Comparison of ENCODE assay signal across 8 cellular contexts in the genomic region with DNA sequence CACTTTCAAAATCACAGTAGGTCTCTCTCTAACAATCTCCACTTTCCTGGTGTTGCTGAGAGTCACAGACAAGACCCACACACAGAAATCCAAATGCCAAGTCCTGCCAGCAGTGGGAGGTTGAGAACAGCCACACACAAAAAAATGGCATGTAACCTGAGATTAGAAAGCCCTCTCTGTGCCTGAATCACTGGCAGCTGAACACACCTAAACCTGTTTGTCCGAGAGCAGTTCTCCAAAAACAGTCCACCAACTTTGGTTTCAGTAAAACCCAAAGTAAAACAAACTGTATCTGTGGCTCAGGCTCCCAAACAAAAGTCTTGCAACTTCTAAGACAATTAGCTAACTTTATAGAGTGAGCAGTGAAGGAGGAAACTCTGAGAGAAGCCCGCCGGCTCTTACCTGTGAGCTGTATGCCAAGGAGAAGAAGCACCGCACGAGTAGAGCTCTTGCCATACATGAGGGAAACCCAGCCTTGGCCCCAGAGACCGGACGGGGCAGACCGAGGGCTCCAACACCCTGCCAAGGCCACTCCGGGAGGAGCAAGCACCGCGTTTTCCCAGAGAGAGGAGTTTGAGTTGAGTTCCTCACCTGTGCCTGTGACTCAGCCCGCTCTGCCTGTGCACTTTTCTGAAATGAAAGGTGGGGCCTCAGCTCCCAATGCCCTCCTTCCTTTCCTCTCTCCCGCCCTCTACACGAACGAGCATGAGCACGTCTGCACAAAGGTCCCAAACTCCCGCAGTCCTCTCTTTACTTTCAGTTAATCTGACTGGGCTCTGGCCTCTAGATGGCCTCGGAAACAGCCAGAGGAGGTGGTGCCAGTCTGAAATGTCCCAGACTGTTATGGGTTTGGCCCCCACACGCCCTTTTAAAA. TPM values are rescaled to one million over a fixed set of nuclear protein-coding genes. Genes with fewer than 3 reads are reported as not detected.
DNase-seq lines count a peak whose midpoint lies in the region; ATAC-seq and TF ChIP-seq lines count a peak whose summit lies in the region.

A gene (minus strand): TSS at position 604 of the 874 bp plus-strand sequence. CDS start 144 bp downstream, at position 460.

- H3K9ac ChIP-seq in OCI-LY3 (ENCODE audit: low read length) (no peak within 1 kb of the TSS), duodenal mucosa (ENCODE audit: low read depth in 1 of 2, low read length in 2 of 2) (peak within 1 kb of the TSS; percentile 43 to 77)

- H3K36me3 ChIP-seq in OCI-LY3 (replicated peaks; ENCODE audit: low read depth, low read length) = no peaks in the 10 kb centered on the region
- H3K36me3 ChIP-seq in duodenal mucosa (ENCODE audit: control insufficient read depth in 1 of 2, insufficient read depth in 2 of 2, low read length in 2 of 2) = peaks cover 6 to 17% of the 10 kb centered on the region in 2 donors

- H4K20me1 ChIP-seq in OCI-LY3 (ENCODE audit: insufficient read depth, low read length) = no peaks in the 10 kb centered on the region

- H3K4me1 ChIP-seq in OCI-LY3 (ENCODE audit: low read length) (peaks cover 15% of the 10 kb centered on the region), duodenal mucosa (ENCODE audit: control insufficient read depth in 1 of 2, insufficient read depth in 2 of 2, low read length in 2 of 2) (peaks cover 34 to 40% of the 10 kb centered on the region in 2 donors)

- H3K27ac Mint-ChIP-seq in mesothelial cell of epicardium = peak within 1 kb of the TSS; percentile 93

- DNase-seq in H4 (ENCODE audit: low spot score) (peak; percentile 24), mesothelial cell of epicardium (ENCODE audit: low spot score in 2 of 2, unreplicated experiment in 2 of 2) (peak in 1 of 2 experiments; percentile 48), ureter (ENCODE audit: low spot score) (peak; percentile 89), amniotic stem cell (lab: John Stamatoyannopoulos, UW) (no peak), anterior cingulate cortex (lab: John Stamatoyannopoulos, UW) (no peak)

- H3K4me3 ChIP-seq in OCI-LY3 (ENCODE audit: low read length) = peak within 1 kb of the TSS; percentile 31
- H3K4me3 ChIP-seq in duodenal mucosa (ENCODE audit: low read depth in 1 of 2, low read length in 2 of 2) = peak within 1 kb of the TSS; percentile 76 to 81

- peak within 1 kb of the TSS; percentile 73 for H3K4me3 Mint-ChIP-seq in mesothelial cell of epicardium

- peaks cover 29% of the 10 kb centered on the region for H3K27me3 Mint-ChIP-seq in mesothelial cell of epicardium (ENCODE audit: low read depth)

- H3K9me3 Mint-ChIP-seq in mesothelial cell of epicardium = peaks cover 5% of the 10 kb centered on the region

- TF ChIP-seq CTCF in OCI-LY3 (IDR thresholded peaks at IDR 0.05; ENCODE audit: low read depth, low read length) (no peak), mesothelial cell of epicardium (IDR thresholded peaks at IDR 0.05; ENCODE audit: unreplicated experiment) (no peak)

- H3K4me1 Mint-ChIP-seq in mesothelial cell of epicardium = peaks cover 43% of the 10 kb centered on the region

- H3K27ac ChIP-seq in OCI-LY3 (ENCODE audit: low read length) (no peak within 1 kb of the TSS), duodenal mucosa (ENCODE audit: low read depth, low read length) (peak within 1 kb of the TSS; percentile 53)

- no peaks in the 10 kb centered on the region for H3K9me3 ChIP-seq in OCI-LY3 (ENCODE audit: insufficient read depth, low read length)
- no peaks in the 10 kb centered on the region for H3K9me3 ChIP-seq in duodenal mucosa (ENCODE audit: control insufficient read depth in 1 of 2, low read length in 2 of 2)

- peak within 1 kb of the TSS; percentile 55 for H3K4me2 ChIP-seq in OCI-LY3 (ENCODE audit: low read length)

- H3K36me3 Mint-ChIP-seq in mesothelial cell of epicardium = peaks cover 14% of the 10 kb centered on the region

- peak within 1 kb of the TSS; percentile 37 for H2AFZ ChIP-seq in OCI-LY3 (ENCODE audit: low read depth, low read length)

- H3K79me2 ChIP-seq in OCI-LY3 (ENCODE audit: low read length) = no peaks in the 10 kb centered on the region

- no peak for ATAC-seq in HG02571 (IDR thresholded peaks at IDR 0.05; ENCODE audit: unreplicated experiment)

- peaks cover 46% of the 10 kb centered on the region for H3K27me3 ChIP-seq in OCI-LY3 (ENCODE audit: low read depth, low read length)
- H3K27me3 ChIP-seq in duodenal mucosa (ENCODE audit: control insufficient read depth in 1 of 2, insufficient read depth in 2 of 2, low read length in 2 of 2) = peaks cover 3 to 4% of the 10 kb centered on the region in 2 donors

RNA-seq across cellular contexts. Expression of the gene that starts here (rescaled TPM):
- total RNA-seq in H4 (2014; rRNA removed; shearing (Covaris generic)) = 1.0 and 1.7 TPM in 2 replicates
- total RNA-seq in mesothelial cell of epicardium (32.3 to 36.9 TPM (median 32.8 TPM) in 3 replicates), ureter (226 TPM)

Comparison
In these comparisons a context has a peak if more than half of its experiments do, and no peak if none do; other contexts are left out.
1. RNA of the gene that starts here (total RNA-seq): 226 TPM in ureter (single experiment) and 32.3 to 36.9 TPM in mesothelial cell of epicardium; 1.0 to 1.7 TPM in H4; every median in the first group is over 10 times any median in the second.
2. DNase-seq: peak in H4 (single experiment) and ureter (single experiment); none in amniotic stem cell (single experiment) and anterior cingulate cortex (0 of 58).